In the genomic region with DNA sequence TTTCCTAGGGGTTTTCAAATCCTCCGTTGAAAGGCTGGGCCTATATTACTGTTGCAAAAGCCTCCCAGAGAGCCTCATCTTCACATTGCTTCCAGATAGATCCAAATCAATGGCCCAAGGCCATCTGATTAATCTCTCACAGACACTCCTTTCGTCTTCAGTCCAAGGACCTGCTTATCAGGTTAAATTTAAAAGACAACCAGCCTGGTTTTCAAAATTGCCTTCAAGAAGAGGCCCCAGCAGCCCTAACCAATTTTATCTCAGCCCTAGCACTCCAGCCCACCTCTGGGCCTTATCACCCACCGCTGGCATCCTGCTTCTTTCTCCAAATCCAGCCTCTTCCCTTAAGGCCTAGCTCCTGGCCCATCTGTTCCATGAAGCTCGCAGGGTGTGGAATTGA, we compare ENCODE assay signal across 1 cellular context.
TF ChIP-seq lines count a peak whose summit lies in the region.

No MANE protein-coding gene starts in this region.

TF ChIP-seq in GM23338, 12 proteins besides CTCF, POLR2A, EP300 and RAD21 (continued from another document):
- TF ChIP-seq, protein P1, sequence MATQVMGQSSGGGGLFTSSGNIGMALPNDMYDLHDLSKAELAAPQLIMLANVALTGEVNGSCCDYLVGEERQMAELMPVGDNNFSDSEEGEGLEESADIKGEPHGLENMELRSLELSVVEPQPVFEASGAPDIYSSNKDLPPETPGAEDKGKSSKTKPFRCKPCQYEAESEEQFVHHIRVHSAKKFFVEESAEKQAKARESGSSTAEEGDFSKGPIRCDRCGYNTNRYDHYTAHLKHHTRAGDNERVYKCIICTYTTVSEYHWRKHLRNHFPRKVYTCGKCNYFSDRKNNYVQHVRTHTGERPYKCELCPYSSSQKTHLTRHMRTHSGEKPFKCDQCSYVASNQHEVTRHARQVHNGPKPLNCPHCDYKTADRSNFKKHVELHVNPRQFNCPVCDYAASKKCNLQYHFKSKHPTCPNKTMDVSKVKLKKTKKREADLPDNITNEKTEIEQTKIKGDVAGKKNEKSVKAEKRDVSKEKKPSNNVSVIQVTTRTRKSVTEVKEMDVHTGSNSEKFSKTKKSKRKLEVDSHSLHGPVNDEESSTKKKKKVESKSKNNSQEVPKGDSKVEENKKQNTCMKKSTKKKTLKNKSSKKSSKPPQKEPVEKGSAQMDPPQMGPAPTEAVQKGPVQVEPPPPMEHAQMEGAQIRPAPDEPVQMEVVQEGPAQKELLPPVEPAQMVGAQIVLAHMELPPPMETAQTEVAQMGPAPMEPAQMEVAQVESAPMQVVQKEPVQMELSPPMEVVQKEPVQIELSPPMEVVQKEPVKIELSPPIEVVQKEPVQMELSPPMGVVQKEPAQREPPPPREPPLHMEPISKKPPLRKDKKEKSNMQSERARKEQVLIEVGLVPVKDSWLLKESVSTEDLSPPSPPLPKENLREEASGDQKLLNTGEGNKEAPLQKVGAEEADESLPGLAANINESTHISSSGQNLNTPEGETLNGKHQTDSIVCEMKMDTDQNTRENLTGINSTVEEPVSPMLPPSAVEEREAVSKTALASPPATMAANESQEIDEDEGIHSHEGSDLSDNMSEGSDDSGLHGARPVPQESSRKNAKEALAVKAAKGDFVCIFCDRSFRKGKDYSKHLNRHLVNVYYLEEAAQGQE (IDR thresholded peaks at IDR 0.05; ENCODE audit: unreplicated experiment): no peak
